In the genomic region with DNA sequence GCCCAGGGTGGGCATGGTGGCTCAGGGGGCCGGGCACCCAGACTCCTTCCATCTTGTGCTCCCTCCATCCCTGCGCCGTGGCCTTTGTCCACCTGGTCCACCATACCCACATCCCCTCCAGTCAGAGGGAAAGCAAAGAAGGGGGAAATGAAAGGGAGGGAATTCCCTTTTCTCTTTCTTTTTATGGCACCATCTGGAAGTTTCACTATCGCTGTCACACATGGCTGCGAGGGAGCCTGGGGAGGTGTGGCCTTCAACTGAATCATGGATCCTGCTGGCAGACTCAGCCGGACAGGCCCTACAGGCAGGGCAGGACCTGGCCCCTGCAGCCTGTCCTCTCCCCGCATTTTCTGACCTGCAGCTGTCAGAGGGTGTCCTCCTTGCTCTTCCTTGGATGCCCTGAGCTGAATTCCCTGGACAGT, we compare ENCODE assay signal across 9 cellular contexts. TPM values are rescaled to one million over a fixed set of nuclear protein-coding genes. Genes with fewer than 3 reads are reported as not detected.
DNase-seq lines count a peak whose midpoint lies in the region; ATAC-seq and TF ChIP-seq lines count a peak whose summit lies in the region.
"Had no signal": no experiment of that assay in that cellular context is flagged by ENCODE, and none has a peak within 500 bp of the region (broad histone marks: within the 10 kb centered on the region; RNA-seq: fewer than 3 reads in every experiment).

No MANE protein-coding gene starts in this region.

- POLR2A ChIA-PET in CD8-positive, alpha-beta T cell (lab: Charles Lee), result no interaction called here

- H3K27ac ChIP-seq in CD8-positive, alpha-beta T cell (ENCODE audit: low read depth, low read length), result no peak overlapping the region

- peak; percentile 52 for ATAC-seq in HG02870 (IDR thresholded peaks at IDR 0.05; ENCODE audit: unreplicated experiment)
- ATAC-seq in mucosa of descending colon, result peak; percentile 83
- no peak for ATAC-seq in CD8-positive, alpha-beta T cell

- no peaks in the 10 kb centered on the region for H3K9me3 ChIP-seq in adipocyte (ENCODE audit: control insufficient read depth, low read length)
- no peaks in the 10 kb centered on the region for H3K9me3 ChIP-seq in mucosa of descending colon
- H3K9me3 ChIP-seq in CD8-positive, alpha-beta T cell (ENCODE audit: low read length), result no peaks in the 10 kb centered on the region

- TF ChIP-seq CTCF in GM06990 (IDR thresholded peaks at IDR 0.05; ENCODE audit: insufficient read depth, low read length, poor library complexity, severe bottlenecking) (no peak), mucosa of descending colon (IDR thresholded peaks at IDR 0.05) (no peak), progenitor cell of endocrine pancreas (IDR thresholded peaks at IDR 0.05; ENCODE audit: unreplicated experiment) (no peak)
- TF ChIP-seq CTCF in CD8-positive, alpha-beta T cell (IDR thresholded peaks at IDR 0.05), result no peak

- no peak overlapping the region for H3K4me3 Mint-ChIP-seq in progenitor cell of endocrine pancreas (ENCODE audit: low read depth)
- no peak overlapping the region for H3K4me3 Mint-ChIP-seq in CD8-positive, alpha-beta T cell
- H3K4me3 Mint-ChIP-seq: central memory CD8-positive, alpha-beta T cell had no signal

- H3K27me3 Mint-ChIP-seq in progenitor cell of endocrine pancreas, result no peaks in the 10 kb centered on the region
- H3K27me3 Mint-ChIP-seq in CD8-positive, alpha-beta T cell (ENCODE audit: low read depth), result no peaks in the 10 kb centered on the region
- H3K27me3 Mint-ChIP-seq: central memory CD8-positive, alpha-beta T cell had no signal

- CTCF ChIA-PET in CD8-positive, alpha-beta T cell (lab: Charles Lee), result no interaction called here

- H3K36me3 ChIP-seq in GM06990 (ENCODE audit: control insufficient read depth, insufficient read depth, low read length), result no peaks in the 10 kb centered on the region
- no peaks in the 10 kb centered on the region for H3K36me3 ChIP-seq in adipocyte (ENCODE audit: control insufficient read depth, insufficient read depth, low read length, severe bottlenecking)
- H3K36me3 ChIP-seq in mucosa of descending colon (ENCODE audit: low read depth), result no peaks in the 10 kb centered on the region
- H3K36me3 ChIP-seq in CD8-positive, alpha-beta T cell (ENCODE audit: insufficient read depth, low read length), result no peaks in the 10 kb centered on the region

- H3K27ac Mint-ChIP-seq in progenitor cell of endocrine pancreas, result no peak overlapping the region
- H3K27ac Mint-ChIP-seq in CD8-positive, alpha-beta T cell, result no peak overlapping the region

- H3K4me1 ChIP-seq in adipocyte (ENCODE audit: control insufficient read depth, insufficient read depth, low read length), result no peaks in the 10 kb centered on the region
- H3K4me1 ChIP-seq in mucosa of descending colon (ENCODE audit: low read depth), result no peaks in the 10 kb centered on the region
- no peaks in the 10 kb centered on the region for H3K4me1 ChIP-seq in CD8-positive, alpha-beta T cell (ENCODE audit: insufficient read depth, low read length)

- no peaks in the 10 kb centered on the region for H3K36me3 Mint-ChIP-seq in progenitor cell of endocrine pancreas (ENCODE audit: insufficient read depth)
- no peaks in the 10 kb centered on the region for H3K36me3 Mint-ChIP-seq in CD8-positive, alpha-beta T cell

- H3K9ac ChIP-seq in adipocyte (ENCODE audit: low read length), result no peak overlapping the region

- H3K9me3 Mint-ChIP-seq in progenitor cell of endocrine pancreas (ENCODE audit: low read depth), result no peaks in the 10 kb centered on the region
- no peaks in the 10 kb centered on the region for H3K9me3 Mint-ChIP-seq in CD8-positive, alpha-beta T cell
- H3K9me3 Mint-ChIP-seq: central memory CD8-positive, alpha-beta T cell had no signal

- H3K4me1 Mint-ChIP-seq in progenitor cell of endocrine pancreas (ENCODE audit: low read depth), result no peaks in the 10 kb centered on the region
- H3K4me1 Mint-ChIP-seq in CD8-positive, alpha-beta T cell (ENCODE audit: low read depth), result peaks cover 8% of the 10 kb centered on the region

- intact Hi-C loops in mucosa of descending colon (cut with DNase I, micrococcal nuclease), result no loop called here
- intact Hi-C loops in CD8-positive, alpha-beta T cell (cut with DNase I, micrococcal nuclease), result no loop called here

- DNase-seq in GM06990 (ENCODE audit: extremely low read depth, insufficient read length) (peak; percentile 72), adipocyte (ENCODE audit: low read depth) (peak; percentile 60), mucosa of descending colon (peak in 2 of 3 donors; percentile 45 to 56), NCI-H345 treated with DMSO at 0.1 percent for 48 hours (lab: John Stamatoyannopoulos, UW; ENCODE audit: unreplicated experiment) (no peak), progenitor cell of endocrine pancreas (ENCODE audit: low spot score, unreplicated experiment) (no peak)
- no peak for DNase-seq in stimulated activated CD4-positive, alpha-beta T cell treated with anti-CD3 and anti-CD28 coated beads, Interleukin-2, amount 100 ng/mL, for 24 hours
- DNase-seq in CD8-positive, alpha-beta T cell, result no peak

- H3K4me3 ChIP-seq in GM06990 (replicated peaks; ENCODE audit: low read depth, low read length), result no peak overlapping the region
- no peak overlapping the region for H3K4me3 ChIP-seq in adipocyte (ENCODE audit: low read length)
- H3K4me3 ChIP-seq in mucosa of descending colon, result no peak overlapping the region
- no peak overlapping the region for H3K4me3 ChIP-seq in CD8-positive, alpha-beta T cell (ENCODE audit: low read depth, low read length)

- H3K27me3 ChIP-seq in GM06990 (replicated peaks; ENCODE audit: control insufficient read depth, insufficient read depth, low read length) (no peaks in the 10 kb centered on the region), adipocyte (replicated peaks; ENCODE audit: control insufficient read depth, insufficient read depth, low read length) (no peaks in the 10 kb centered on the region)
- H3K27me3 ChIP-seq in CD8-positive, alpha-beta T cell (ENCODE audit: insufficient read depth, low read length), result no peaks in the 10 kb centered on the region

RNA-seq across cellular contexts. Expression of a gene that starts 6.2 kb away (rescaled TPM):
- total RNA-seq in mucosa of descending colon (not detected), progenitor cell of endocrine pancreas (not detected in 2 replicates)
- total RNA-seq in CD8-positive, alpha-beta T cell, result not detected

Comparison
In these comparisons a context has a peak if more than half of its experiments do, and no peak if none do; other contexts are left out.
1. DNase-seq: peak in GM06990 (single experiment), adipocyte (single experiment) and mucosa of descending colon (2 of 3); none in NCI-H345 treated with DMSO at 0.1 percent for 48 hours (single experiment), progenitor cell of endocrine pancreas (single experiment), stimulated activated CD4-positive, alpha-beta T cell treated with anti-CD3 and anti-CD28 coated beads, Interleukin-2, amount 100 ng/mL, for 24 hours (0 of 2) and CD8-positive, alpha-beta T cell (0 of 7).